In genomic region chr2:132257592-132258202, GRCh38 we compare ENCODE assay signal across 7 cellular contexts.
DNase-seq lines count a peak whose midpoint lies in the region; ATAC-seq, FAIRE-seq and TF ChIP-seq lines count a peak whose summit lies in the region.
"Not testable (repeated sequence)": the region's sequence is repeated elsewhere in the genome, so short reads cannot be mapped to it uniquely, and the experiment has no call there.

No MANE protein-coding gene starts in this region.

- not testable (repeated sequence) for BruUV-seq in K562 (replicated peaks; lab: Mats Ljungman, UMichigan); endothelial cell of umbilical vein (replicated peaks; lab: Mats Ljungman, UMichigan)

- intact Hi-C loops in K562 (cut with micrococcal nuclease); endothelial cell of umbilical vein (cut with micrococcal nuclease); sciatic nerve (cut with DNase I): not testable (repeated sequence)

- H4K20me1 ChIP-seq in K562 (replicated peaks; ENCODE audit: control insufficient read depth, insufficient read depth, low read length); endothelial cell of umbilical vein (replicated peaks; ENCODE audit: control insufficient read depth, extremely low read depth, insufficient read depth, low read length); osteoblast (ENCODE audit: insufficient read depth, low read length): not testable (repeated sequence)

- not testable (repeated sequence) for TF ChIP-seq EP300 in K562 (IDR thresholded peaks at IDR 0.05; ENCODE audit: low read length)

- H3K79me2 ChIP-seq in K562 (ENCODE audit: control insufficient read depth, insufficient read depth, low read length); endothelial cell of umbilical vein (ENCODE audit: control insufficient read depth, insufficient read depth, low read length); osteoblast (ENCODE audit: insufficient read depth, low read length): not testable (repeated sequence)

- dilution Hi-C loops in endothelial cell of umbilical vein (cut with MboI; ENCODE audit: extremely low pct_ligation_motif_present, low sequenced_read_pairs) = not testable (repeated sequence)

- not testable (repeated sequence) for H3K4me1 ChIP-seq in K562 (replicated peaks in 1 of 2; ENCODE audit: control insufficient read depth in 2 of 2, insufficient read depth in 2 of 2, low read length in 2 of 2); endothelial cell of umbilical vein (ENCODE audit: control insufficient read depth, extremely low read depth, insufficient read depth, low read length); iPS-15b (ENCODE audit: control insufficient read depth, insufficient read depth, low read length); osteoblast (ENCODE audit: insufficient read depth, low read length)

- not testable (repeated sequence) for H3K36me3 ChIP-seq in SK-N-MC (ENCODE audit: insufficient read depth, low read length); K562 (ENCODE audit: control insufficient read depth, insufficient read depth, low read length); endothelial cell of umbilical vein (ENCODE audit: control insufficient read depth in 2 of 2, extremely low read depth in 1 of 2, insufficient read depth in 2 of 2, low read length in 2 of 2); iPS-15b (ENCODE audit: control insufficient read depth, insufficient read depth, low read length); osteoblast (ENCODE audit: insufficient read depth, low read length)

- DNase-seq in GM03348 (ENCODE audit: low spot score) (peak; percentile 1), osteoblast (ENCODE audit: insufficient read length, low spot score, missing footprints) (peak; percentile 14), sciatic nerve (ENCODE audit: low spot score) (peak; percentile 47)
- DNase-seq in SK-N-MC (ENCODE audit: low read depth, low spot score); K562 (ENCODE audit: extremely low read depth in 1 of 4, low spot score in 3 of 4); endothelial cell of umbilical vein (ENCODE audit: low read depth, low spot score): not testable (repeated sequence)

- not testable (repeated sequence) for H3K4me2 ChIP-seq in K562 (ENCODE audit: insufficient read depth, low read length); endothelial cell of umbilical vein (ENCODE audit: insufficient read depth, low read length); osteoblast (ENCODE audit: insufficient read depth, low read length)

- H3K9me1 ChIP-seq in K562 (ENCODE audit: control insufficient read depth, insufficient read depth, low read length); endothelial cell of umbilical vein (replicated peaks; ENCODE audit: control insufficient read depth, extremely low read depth, insufficient read depth, low read length): not testable (repeated sequence)

- not testable (repeated sequence) for H3K9ac ChIP-seq in SK-N-MC (ENCODE audit: insufficient read length); K562 (ENCODE audit: insufficient read depth in 1 of 2, low read depth in 2 of 2, low read length in 2 of 2); endothelial cell of umbilical vein (replicated peaks; ENCODE audit: extremely low read depth, insufficient read depth, low read length); iPS-15b (ENCODE audit: low read depth, low read length)

- POLR2A ChIA-PET in K562 (lab: Yijun Ruan, JAX); endothelial cell of umbilical vein (lab: Charles Lee): not testable (repeated sequence)

- peak overlapping the region; percentile 43 for H3K4me3 ChIP-seq in SK-N-MC
- not testable (repeated sequence) for H3K4me3 ChIP-seq in K562; endothelial cell of umbilical vein (replicated peaks in 1 of 3; ENCODE audit: insufficient read depth in 1 of 3, low read depth in 1 of 3, low read length in 3 of 3); osteoblast (ENCODE audit: insufficient read depth, low read length)
- H3K4me3 ChIP-seq in iPS-15b (ENCODE audit: low read depth, low read length) = peak overlapping the region; percentile 45

- not testable (repeated sequence) for H3K9me3 ChIP-seq in SK-N-MC (ENCODE audit: low read depth, low read length); K562 (replicated peaks; ENCODE audit: control insufficient read depth, insufficient read depth, low read depth, low read length); endothelial cell of umbilical vein (replicated peaks; ENCODE audit: control insufficient read depth, insufficient read depth, low read length); iPS-15b (ENCODE audit: control insufficient read depth, insufficient read depth, low read length); osteoblast (ENCODE audit: low read depth, low read length)

- CTCF ChIA-PET in K562 (lab: Yijun Ruan, JAX; ENCODE audit: low intra/inter-chr PET ratio); endothelial cell of umbilical vein (lab: Charles Lee): not testable (repeated sequence)

- TF ChIP-seq RAD21 in K562 (CRISPR knock-in tag; conservative IDR thresholded peaks at IDR 0.05 in 1 of 2, IDR thresholded peaks at IDR 0.05 in 1 of 2) = not testable (repeated sequence)

- WGBS in K562 (ENCODE audit: insufficient coverage, low coverage, missing lambda C conversion rate) = 39% methylated on average over 27 of the region's 55 CpGs

- not testable (repeated sequence) for H3K27me3 ChIP-seq in K562 (ENCODE audit: control insufficient read depth in 2 of 2, insufficient read depth in 2 of 2, low read length in 2 of 2); endothelial cell of umbilical vein (ENCODE audit: control insufficient read depth in 2 of 2, insufficient read depth in 2 of 2, low read length in 2 of 2); iPS-15b (ENCODE audit: control insufficient read depth, insufficient read depth, low read length); osteoblast (ENCODE audit: insufficient read depth, low read length)

- H2AFZ ChIP-seq in K562 (ENCODE audit: low read depth, low read length); endothelial cell of umbilical vein (ENCODE audit: low read depth, low read length); osteoblast (ENCODE audit: low read length): not testable (repeated sequence)

- in situ Hi-C loops in K562 (cut with MboI) = not testable (repeated sequence)

- not testable (repeated sequence) for TF ChIP-seq POLR2A in K562 (conservative IDR thresholded peaks at IDR 0.05); endothelial cell of umbilical vein (IDR thresholded peaks at IDR 0.05; ENCODE audit: low read depth, low read length)

- not testable (repeated sequence) for ATAC-seq in K562, sciatic nerve

- FAIRE-seq in K562 (lab: Jason Lieb, UNC) (peak; percentile 90), endothelial cell of umbilical vein (lab: Jason Lieb, UNC) (peak; percentile 98)

- TF ChIP-seq CTCF in K562 (IDR thresholded peaks at IDR 0.05 in 2 of 3, conservative IDR thresholded peaks at IDR 0.05 in 1 of 3; ENCODE audit: insufficient read depth in 2 of 3, low read depth in 1 of 3, low read length in 3 of 3); endothelial cell of umbilical vein (IDR thresholded peaks at IDR 0.05; ENCODE audit: extremely low read depth in 1 of 2, insufficient read depth in 1 of 2, low read depth in 1 of 2, low read length in 2 of 2); osteoblast (IDR thresholded peaks at IDR 0.05; ENCODE audit: extremely low read depth, low read depth, low read length): not testable (repeated sequence)

- not testable (repeated sequence) for H3K27ac ChIP-seq in SK-N-MC; K562 (ENCODE audit: extremely low read depth, low read depth, low read length); endothelial cell of umbilical vein (ENCODE audit: insufficient read depth, low read depth, low read length); osteoblast (ENCODE audit: low read depth, low read length)
